1 cellular context compared by ENCODE assay signal in genomic region chr7:100705753-100706671, GRCh38.
TF ChIP-seq lines count a peak whose summit lies in the region.

Gene POP7 (plus strand): TSS chr7:100706121. CDS start chr7:100706831, 710 bp downstream.

TF ChIP-seq in HepG2, 621 proteins besides CTCF, POLR2A, EP300 and RAD21 (continued from another document and continues in another):
- TF ChIP-seq HBP1 (CRISPR knock-in tag; IDR thresholded peaks at IDR 0.05; ENCODE audit: low read depth) (peak; percentile 87), CEBPZ (IDR thresholded peaks at IDR 0.05; ENCODE audit: low read length) (no peak), SMC3 (IDR thresholded peaks at IDR 0.05; ENCODE audit: low read length) (no peak), NKX3-1 (CRISPR knock-in tag; IDR thresholded peaks at IDR 0.05) (no peak), WIZ (CRISPR knock-in tag; IDR thresholded peaks at IDR 0.05) (no peak), BORCS8-MEF2B (CRISPR knock-in tag; IDR thresholded peaks at IDR 0.05) (no peak; the same call in 1 of the 2 replicates), ZBTB21 (CRISPR knock-in tag; IDR thresholded peaks at IDR 0.05) (no peak; the same call in 1 of the 2 replicates), CBX5 (CRISPR knock-in tag; IDR thresholded peaks at IDR 0.05; ENCODE audit: borderline replicate concordance) (peak; percentile 49; the same call in 1 of the 2 replicates), HNRNPUL1 (IDR thresholded peaks at IDR 0.05; ENCODE audit: low read depth, low read length) (no peak), PLRG1 (conservative IDR thresholded peaks at IDR 0.05) (no peak), EED (CRISPR knock-in tag; IDR thresholded peaks at IDR 0.05) (peak; percentile 56; the same call in 1 of the 2 replicates), ZNF841 (CRISPR knock-in tag; IDR thresholded peaks at IDR 0.05; ENCODE audit: borderline replicate concordance) (no peak), GMEB2 (CRISPR knock-in tag; IDR thresholded peaks at IDR 0.05; ENCODE audit: low read depth) (0 out of 2 replicates have a peak, but pooled peaks have one; percentile 25), RERE (CRISPR knock-in tag; IDR thresholded peaks at IDR 0.05; ENCODE audit: low read depth) (no peak), TOPORS (CRISPR knock-in tag; IDR thresholded peaks at IDR 0.05) (no peak), FOXK1 (CRISPR knock-in tag; IDR thresholded peaks at IDR 0.05; ENCODE audit: borderline replicate concordance, low read depth) (peak; percentile 59; the same call in 1 of the 2 replicates), U2AF1 (optimal IDR thresholded peaks at IDR 0.05; ENCODE audit: low read depth, low read length) (no peak), ZNF414 (CRISPR knock-in tag; IDR thresholded peaks at IDR 0.05) (peak; percentile 96), ASH2L (IDR thresholded peaks at IDR 0.05; ENCODE audit: insufficient read length, low read depth, low read length) (no peak), MLX (CRISPR knock-in tag; IDR thresholded peaks at IDR 0.05) (peak; percentile 86), TSC22D2 (CRISPR knock-in tag; IDR thresholded peaks at IDR 0.05; ENCODE audit: borderline replicate concordance) (no peak), BCL6 (CRISPR knock-in tag; IDR thresholded peaks at IDR 0.05) (no peak; the same call in 1 of the 2 replicates), ZNF24 (IDR thresholded peaks at IDR 0.05) (no peak), JDP2 (CRISPR knock-in tag; IDR thresholded peaks at IDR 0.05; ENCODE audit: borderline replicate concordance) (no peak), PRDM15 (CRISPR knock-in tag; IDR thresholded peaks at IDR 0.05) (no peak), ZNF720 (CRISPR knock-in tag; IDR thresholded peaks at IDR 0.05) (no peak), FOXO1 (CRISPR knock-in tag; IDR thresholded peaks at IDR 0.05) (no peak; the same call in 1 of the 2 replicates), PHF20 (CRISPR knock-in tag; IDR thresholded peaks at IDR 0.05) (peak; percentile 86), MNT (IDR thresholded peaks at IDR 0.05) (peak; percentile 82), ZNF142 (CRISPR knock-in tag; IDR thresholded peaks at IDR 0.05) (no peak)
